Comparison of ENCODE assay signal across 12 cellular contexts in genomic region chr10:73708122-73708521, GRCh38. TPM values are rescaled to one million over a fixed set of nuclear protein-coding genes. Genes with fewer than 3 reads are reported as not detected.
"Had no signal": no experiment of that assay in that cellular context is flagged by ENCODE, and none has a peak within 500 bp of the region (broad histone marks: within the 10 kb centered on the region; RNA-seq: fewer than 3 reads in every experiment).

No MANE protein-coding gene starts in this region.

RNA-seq across cellular contexts. Expression of gene SYNPO2L, which starts 52.3 kb away (rescaled TPM):
- total RNA-seq: naive thymus-derived CD8-positive, alpha-beta T cell; natural killer cell treated with Interleukin-12 subunit alpha and Interleukin-12 subunit beta and Interleukin-15 and Interleukin-18, amount 100 ng/mL, for 72 hours; osteocyte; pulmonary artery endothelial cell; sciatic nerve; smooth muscle cell; stomach; subcutaneous adipose tissue; temporal lobe; thoracic aorta; thyroid gland; tibial nerve had no signal
- polyA plus RNA-seq: naive thymus-derived CD8-positive, alpha-beta T cell had no signal
